ENCODE assay signal across 8 cellular contexts in the genomic region with DNA sequence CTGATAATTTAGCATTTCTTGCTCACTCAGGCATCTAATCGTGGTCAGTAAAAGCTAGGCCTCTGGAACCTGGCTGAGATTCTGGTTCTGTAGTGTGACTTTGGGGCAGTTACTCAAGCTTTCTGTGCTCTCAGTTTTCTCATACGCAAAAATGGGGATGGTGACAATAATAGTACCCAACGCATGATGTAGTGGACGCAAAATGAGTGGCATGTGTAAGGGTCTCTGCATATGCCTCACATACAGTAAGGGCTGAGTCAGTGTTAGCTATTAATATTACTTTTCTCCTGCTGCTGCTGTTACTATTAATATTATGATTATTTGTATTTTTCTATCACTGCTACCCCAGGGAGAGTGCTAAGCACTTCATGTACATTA. TPM values are rescaled to one million over a fixed set of nuclear protein-coding genes. Genes with fewer than 3 reads are reported as not detected.
DNase-seq lines count a peak whose midpoint lies in the region; ATAC-seq and TF ChIP-seq lines count a peak whose summit lies in the region.

No MANE protein-coding gene starts in this region.

- H3K36me3 ChIP-seq in left lung, result no peaks in the 10 kb centered on the region
- H3K36me3 ChIP-seq in upper lobe of left lung, result no peaks in the 10 kb centered on the region

- WGBS in upper lobe of left lung, 2 donors, result 1 to 6% methylated on average over 4 of the region's 4 CpGs

- TF ChIP-seq POLR2A in upper lobe of left lung (IDR thresholded peaks at IDR 0.05), result no peak

- intact Hi-C loops in activated naive CD4-positive, alpha-beta T cell treated with anti-CD3 and anti-CD28 coated beads for 36 hours (cut with micrococcal nuclease), result loop anchor here (5.0 to 10.0 kb wide), 4 partner anchors 161 to 1373 kb away; partner anchors contain the start of genes ACSS1, CST7 and PYGB
- intact Hi-C loops in left lung (cut with DNase I), result no loop called here

- CTCF ChIA-PET in activated naive CD4-positive, alpha-beta T cell treated with anti-CD3 and anti-CD28 coated beads for 36 hours (lab: Charles Lee), result interaction anchor here (1.2 to 1.9 kb wide), 3 partner anchors 9 to 62 kb away, joined by 3 to 11 read pairs (median 4); no protein-coding TSS in a partner anchor

- H3K27me3 Mint-ChIP-seq in activated naive CD4-positive, alpha-beta T cell treated with anti-CD3 and anti-CD28 coated beads for 36 hours (ENCODE audit: low read depth), result no peaks in the 10 kb centered on the region
- no peaks in the 10 kb centered on the region for H3K27me3 Mint-ChIP-seq in activated naive CD8-positive, alpha-beta T cell treated with anti-CD3 and anti-CD28 coated beads for 36 hours

- TF ChIP-seq EP300 in upper lobe of left lung (IDR thresholded peaks at IDR 0.05), result no peak

- DNase-seq in activated naive CD4-positive, alpha-beta T cell treated with anti-CD3 and anti-CD28 coated beads for 36 hours, result peak; percentile 10
- no peak for DNase-seq in activated naive CD4-positive, alpha-beta T cell (lab: John Stamatoyannopoulos, UW)
- no peak for DNase-seq in activated naive CD8-positive, alpha-beta T cell treated with anti-CD3 and anti-CD28 coated beads for 36 hours
- no peak for DNase-seq in left lung
- no peak for DNase-seq in upper lobe of left lung
- DNase-seq in activated CD4-positive, alpha-beta T cell treated with anti-CD3 and anti-CD28 coated beads for 4 hours, result no peak
- DNase-seq in NCI-H82 (lab: John Stamatoyannopoulos, UW), result no peak
- DNase-seq in KBM-7, result no peak

- peak overlapping the region; percentile 91 for H3K27ac Mint-ChIP-seq in activated naive CD4-positive, alpha-beta T cell treated with anti-CD3 and anti-CD28 coated beads for 36 hours
- H3K27ac Mint-ChIP-seq in activated naive CD8-positive, alpha-beta T cell treated with anti-CD3 and anti-CD28 coated beads for 36 hours, result peak overlapping the region; percentile 91

- no peak overlapping the region for H3K27ac ChIP-seq in left lung
- H3K27ac ChIP-seq in upper lobe of left lung, result peak overlapping the region in 1 of 4 donors; percentile 69

- H3K9me3 Mint-ChIP-seq in activated naive CD4-positive, alpha-beta T cell treated with anti-CD3 and anti-CD28 coated beads for 36 hours, result peaks cover 9% of the 10 kb centered on the region
- H3K9me3 Mint-ChIP-seq in activated naive CD8-positive, alpha-beta T cell treated with anti-CD3 and anti-CD28 coated beads for 36 hours, result peaks cover 11% of the 10 kb centered on the region

- in situ Hi-C loops in KBM-7 (cut with MboI; ENCODE audit: low pct_unique_long_range_greater_than_20kb, low sequenced_read_pairs), result no loop called here

- H3K27me3 ChIP-seq in left lung (no peaks in the 10 kb centered on the region), upper lobe of left lung (no peaks in the 10 kb centered on the region)

- H3K9me3 ChIP-seq in left lung (peaks cover 0 to 12% of the 10 kb centered on the region in 2 donors), upper lobe of left lung (peaks cover 0 to 10% (median 4%) of the 10 kb centered on the region in 4 donors)

- no peak for TF ChIP-seq CTCF in left lung (IDR thresholded peaks at IDR 0.05)
- no peak for TF ChIP-seq CTCF in upper lobe of left lung (IDR thresholded peaks at IDR 0.05)

- H3K4me1 Mint-ChIP-seq in activated naive CD4-positive, alpha-beta T cell treated with anti-CD3 and anti-CD28 coated beads for 36 hours (ENCODE audit: low read depth), result peaks cover 17% of the 10 kb centered on the region
- peaks cover 16% of the 10 kb centered on the region for H3K4me1 Mint-ChIP-seq in activated naive CD8-positive, alpha-beta T cell treated with anti-CD3 and anti-CD28 coated beads for 36 hours

- peak overlapping the region; percentile 92 for H3K4me3 Mint-ChIP-seq in activated naive CD4-positive, alpha-beta T cell treated with anti-CD3 and anti-CD28 coated beads for 36 hours
- H3K4me3 Mint-ChIP-seq in activated naive CD8-positive, alpha-beta T cell treated with anti-CD3 and anti-CD28 coated beads for 36 hours, result peak overlapping the region; percentile 91

- ATAC-seq in left lung (no peak), upper lobe of left lung (ENCODE audit: low FRiP score in 2 of 2) (no peak)

- H3K4me3 ChIP-seq in left lung (peak overlapping the region; percentile 59 to 70), upper lobe of left lung (peak overlapping the region in 3 of 4 donors; percentile 63 to 78 (median 70))

- peaks cover 17% of the 10 kb centered on the region for H3K36me3 Mint-ChIP-seq in activated naive CD4-positive, alpha-beta T cell treated with anti-CD3 and anti-CD28 coated beads for 36 hours (ENCODE audit: low read depth)
- peaks cover 10% of the 10 kb centered on the region for H3K36me3 Mint-ChIP-seq in activated naive CD8-positive, alpha-beta T cell treated with anti-CD3 and anti-CD28 coated beads for 36 hours

- H3K4me1 ChIP-seq in left lung (peaks cover 6 to 19% of the 10 kb centered on the region in 2 donors), upper lobe of left lung (peaks cover 6 to 10% (median 8%) of the 10 kb centered on the region in 4 donors)

RNA-seq across cellular contexts. Expression of gene GINS1, which starts 0.7 kb away (rescaled TPM):
- 10 to 100 TPM; 25.5 to 27.7 TPM for total RNA-seq in activated naive CD4-positive, alpha-beta T cell treated with anti-CD3 and anti-CD28 coated beads for 36 hours
- total RNA-seq in activated naive CD8-positive, alpha-beta T cell treated with anti-CD3 and anti-CD28 coated beads for 36 hours, result 10 to 100 TPM; 33.9 to 34.1 TPM
- total RNA-seq in left lung (1 to 10 TPM; 4.8 to 6.4 TPM), upper lobe of left lung (1 to 10 TPM in 2 of 6 donors, under 1 TPM in 4; under 0.01 to 1.8 (median 0.77) TPM)

RNA-seq across cellular contexts. Expression of gene ABHD12, which starts 17.5 kb away (rescaled TPM):
- total RNA-seq in activated naive CD4-positive, alpha-beta T cell treated with anti-CD3 and anti-CD28 coated beads for 36 hours, result 10 to 100 TPM; 13.0 to 14.7 TPM
- total RNA-seq in activated naive CD8-positive, alpha-beta T cell treated with anti-CD3 and anti-CD28 coated beads for 36 hours, result 10 to 100 TPM; 18.1 to 18.4 TPM
- total RNA-seq in left lung (10 to 100 TPM; 52.1 to 57.8 TPM), upper lobe of left lung (100 to 1,000 TPM in 1 of 6 donors, 10 to 100 TPM in 5; 38.3 to 132 (median 74.5) TPM)
